Comparison of ENCODE assay signal across 1 cellular context in genomic region chr1:205749826-205750682, GRCh38.
TF ChIP-seq lines count a peak whose summit lies in the region.

A gene with protein sequence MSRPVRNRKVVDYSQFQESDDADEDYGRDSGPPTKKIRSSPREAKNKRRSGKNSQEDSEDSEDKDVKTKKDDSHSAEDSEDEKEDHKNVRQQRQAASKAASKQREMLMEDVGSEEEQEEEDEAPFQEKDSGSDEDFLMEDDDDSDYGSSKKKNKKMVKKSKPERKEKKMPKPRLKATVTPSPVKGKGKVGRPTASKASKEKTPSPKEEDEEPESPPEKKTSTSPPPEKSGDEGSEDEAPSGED (minus strand): TSS chr1:205750182. CDS start chr1:205749973, 209 bp downstream.

TF ChIP-seq in K562, 482 proteins besides CTCF, POLR2A, EP300 and RAD21 (continued from another document and continues in another):
- TF ChIP-seq, protein P1, sequence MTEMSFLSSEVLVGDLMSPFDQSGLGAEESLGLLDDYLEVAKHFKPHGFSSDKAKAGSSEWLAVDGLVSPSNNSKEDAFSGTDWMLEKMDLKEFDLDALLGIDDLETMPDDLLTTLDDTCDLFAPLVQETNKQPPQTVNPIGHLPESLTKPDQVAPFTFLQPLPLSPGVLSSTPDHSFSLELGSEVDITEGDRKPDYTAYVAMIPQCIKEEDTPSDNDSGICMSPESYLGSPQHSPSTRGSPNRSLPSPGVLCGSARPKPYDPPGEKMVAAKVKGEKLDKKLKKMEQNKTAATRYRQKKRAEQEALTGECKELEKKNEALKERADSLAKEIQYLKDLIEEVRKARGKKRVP (CRISPR knock-in tag; IDR thresholded peaks at IDR 0.05): no peak
- peak; percentile 98 for TF ChIP-seq BRD9 (IDR thresholded peaks at IDR 0.05; ENCODE audit: low read depth, partially characterized antibody)
- TF ChIP-seq RREB1 (CRISPR knock-in tag; IDR thresholded peaks at IDR 0.05): no peak
- 0 out of 4 replicates have a peak, but pooled peaks of 1 of the 2 experiments have one; percentile 8 for TF ChIP-seq SIX5 (IDR thresholded peaks at IDR 0.05; ENCODE audit: borderline replicate concordance in 1 of 2, insufficient read depth in 1 of 2, low read depth in 1 of 2, low read length in 2 of 2)
- TF ChIP-seq FOXJ2 (tag; IDR thresholded peaks at IDR 0.05): peak; percentile 75
- no peak for TF ChIP-seq STAT6 (CRISPR knock-in tag; IDR thresholded peaks at IDR 0.05)
- no peak for TF ChIP-seq YBX1 (IDR thresholded peaks at IDR 0.05)
- no peak for TF ChIP-seq SNRNP70 (optimal IDR thresholded peaks at IDR 0.05; ENCODE audit: low read depth, low read length)
- TF ChIP-seq ZFPM2 (CRISPR knock-in tag; IDR thresholded peaks at IDR 0.05): no peak
- TF ChIP-seq ZKSCAN1 (IDR thresholded peaks at IDR 0.05; ENCODE audit: low read depth, low read length): no peak
- 0 out of 2 replicates have a peak, but pooled peaks have one; percentile 33 for TF ChIP-seq SREBF1 (IDR thresholded peaks at IDR 0.05; ENCODE audit: borderline replicate concordance, low read depth, low read length)
- TF ChIP-seq SMARCE1 (IDR thresholded peaks at IDR 0.05): no peak
- TF ChIP-seq ZNF134 (CRISPR knock-in tag; conservative IDR thresholded peaks at IDR 0.05): no peak
- TF ChIP-seq PYGO2 (tag; IDR thresholded peaks at IDR 0.05): no peak
- peak; percentile 83 for TF ChIP-seq DPF2 (IDR thresholded peaks at IDR 0.05)
- TF ChIP-seq SAFB (IDR thresholded peaks at IDR 0.05; ENCODE audit: borderline replicate concordance, low read depth, low read length): no peak
- no peak for TF ChIP-seq SETDB1 (IDR thresholded peaks at IDR 0.05; ENCODE audit: low read length)
- no peak for TF ChIP-seq XRCC4 (IDR thresholded peaks at IDR 0.05; ENCODE audit: extremely low read depth, insufficient read depth, insufficient read length)
- TF ChIP-seq THRAP3 (IDR thresholded peaks at IDR 0.05; ENCODE audit: borderline replicate concordance): no peak; the same call in 1 of the 2 replicates
- TF ChIP-seq PHF8 (IDR thresholded peaks at IDR 0.05; ENCODE audit: borderline replicate concordance, low read length): peak; percentile 72; the same call in 1 of the 2 replicates
- no peak for TF ChIP-seq ZNF121 (CRISPR knock-in tag; conservative IDR thresholded peaks at IDR 0.05)
- peak; percentile 100 for TF ChIP-seq NFRKB (IDR thresholded peaks at IDR 0.05; ENCODE audit: low read depth)
- peak; percentile 46 for TF ChIP-seq PML (IDR thresholded peaks at IDR 0.05; ENCODE audit: low read length)
- no peak for TF ChIP-seq MEF2D (tag; conservative IDR thresholded peaks at IDR 0.05; ENCODE audit: low read depth)
- no peak for TF ChIP-seq HOXB6 (CRISPR knock-in tag; IDR thresholded peaks at IDR 0.05; ENCODE audit: borderline replicate concordance)
- no peak for TF ChIP-seq SAP30 (IDR thresholded peaks at IDR 0.05; ENCODE audit: borderline replicate concordance, insufficient read depth, low read depth, low read length, poor library complexity, severe bottlenecking)
- no peak for TF ChIP-seq DLX4 (CRISPR knock-in tag; IDR thresholded peaks at IDR 0.05)
- no peak for TF ChIP-seq ZNF778 (CRISPR knock-in tag; IDR thresholded peaks at IDR 0.05)
- TF ChIP-seq, protein P2, sequence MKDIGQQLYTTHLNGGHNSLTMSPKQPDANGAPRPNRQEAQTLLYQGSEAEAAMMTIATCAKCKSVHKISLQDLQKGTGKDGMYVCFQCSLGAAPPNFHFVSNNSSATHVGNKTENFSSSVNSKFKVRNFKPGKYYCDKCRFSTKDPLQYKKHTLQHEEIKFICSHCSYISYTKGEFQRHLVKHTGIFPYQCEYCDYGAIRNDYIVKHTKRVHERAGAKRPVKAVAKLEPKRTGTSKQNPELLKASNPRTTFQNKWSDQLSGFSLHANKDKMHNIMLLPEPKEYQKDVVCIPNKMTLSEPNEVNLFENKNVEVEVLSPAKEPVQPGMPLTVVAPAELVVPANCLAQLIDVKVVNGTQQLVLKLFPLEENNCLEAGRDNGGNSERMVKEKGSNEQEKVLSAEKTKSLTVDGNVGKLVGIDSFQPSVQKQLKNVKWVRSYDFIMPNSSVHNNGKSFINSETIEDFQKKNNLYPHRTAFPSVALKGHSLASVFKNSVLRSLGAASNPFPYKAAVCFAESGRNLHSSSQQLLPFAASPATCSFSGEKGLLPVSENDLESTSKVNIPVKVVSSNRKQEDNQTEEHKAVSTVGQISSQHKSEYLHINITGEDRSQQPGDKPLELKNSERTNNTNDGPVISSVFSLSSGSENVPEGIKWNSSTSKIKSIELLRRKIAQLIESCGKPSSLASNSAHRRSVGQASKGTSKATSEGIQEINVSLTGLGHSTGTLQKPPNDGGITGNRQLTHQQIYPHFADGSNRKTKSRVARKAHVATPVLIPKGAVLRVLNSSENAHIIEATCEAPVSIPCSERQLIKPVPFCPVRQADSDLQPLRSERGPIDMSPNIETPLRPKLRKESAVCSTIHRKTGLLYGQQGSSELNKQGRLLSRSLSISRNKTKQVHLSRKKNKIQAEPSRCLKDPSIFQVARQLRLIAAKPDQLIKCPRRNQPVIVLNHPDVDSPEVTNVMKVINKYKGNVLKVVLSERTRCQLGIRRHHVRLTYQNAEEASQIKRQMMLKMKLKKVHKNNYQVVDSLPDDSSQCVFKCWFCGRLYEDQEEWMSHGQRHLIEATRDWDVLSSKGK (CRISPR knock-in tag; IDR thresholded peaks at IDR 0.05): no peak
- no peak for TF ChIP-seq HDGF (IDR thresholded peaks at IDR 0.05)
- TF ChIP-seq ZNF785 (CRISPR knock-in tag; IDR thresholded peaks at IDR 0.05): no peak
- TF ChIP-seq POLR2G (IDR thresholded peaks at IDR 0.05; ENCODE audit: low read depth, low read length): no peak; the same call in none of the 2 replicates
- no peak for TF ChIP-seq SFPQ (IDR thresholded peaks at IDR 0.05; ENCODE audit: low read depth, low read length)
- TF ChIP-seq ZNF76 (CRISPR knock-in tag; IDR thresholded peaks at IDR 0.05; ENCODE audit: borderline replicate concordance): no peak; the same call in 1 of the 2 replicates
- TF ChIP-seq RBBP5 (IDR thresholded peaks at IDR 0.05; ENCODE audit: borderline replicate concordance, insufficient read depth, low read length, poor library complexity, severe bottlenecking): peak; percentile 46
- no peak for TF ChIP-seq RERE (CRISPR knock-in tag; IDR thresholded peaks at IDR 0.05; ENCODE audit: borderline replicate concordance)
- TF ChIP-seq SMAD2 (IDR thresholded peaks at IDR 0.05; ENCODE audit: low read depth, low read length): no peak
